8 cellular contexts compared by ENCODE assay signal in the genomic region with DNA sequence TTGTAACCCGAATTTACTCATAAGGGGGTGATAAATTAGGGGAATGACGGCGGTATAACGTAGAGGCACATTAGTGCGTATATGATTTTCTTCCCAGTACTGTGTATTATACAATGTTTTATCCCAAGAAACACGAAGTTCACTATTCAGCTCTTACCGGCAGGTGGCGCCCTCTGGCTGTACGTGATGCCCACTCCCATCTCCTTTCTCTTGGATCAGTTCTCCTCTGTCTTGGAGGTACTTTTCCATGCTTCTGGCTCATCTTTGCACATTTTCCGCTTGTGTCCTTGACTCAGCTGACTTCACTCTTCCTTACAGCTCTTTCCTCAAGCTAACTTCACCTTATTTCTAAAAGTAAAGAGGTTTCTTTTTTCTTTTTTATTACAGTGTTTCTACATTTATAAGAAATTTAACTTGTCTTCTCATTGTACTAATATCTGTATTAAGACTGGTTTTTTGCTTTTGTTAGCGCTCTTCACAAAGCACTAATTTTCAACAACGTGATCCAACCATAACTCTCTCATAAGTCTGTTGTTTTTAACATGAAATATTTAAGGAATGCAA. TPM values are rescaled to one million over a fixed set of nuclear protein-coding genes. Genes with fewer than 3 reads are reported as not detected.
A peak's percentile ranks its signal among the peaks of the same experiment; 100 is the strongest.
DNase-seq lines count a peak whose midpoint lies in the region; ATAC-seq and TF ChIP-seq lines count a peak whose summit lies in the region.

No MANE protein-coding gene starts in this region.

- H3K4me1 ChIP-seq in CD4-positive, CD25-positive, alpha-beta regulatory T cell (ENCODE audit: control insufficient read depth, insufficient read depth, low read length, poor library complexity, severe bottlenecking), result no peaks in the 10 kb centered on the region
- no peaks in the 10 kb centered on the region for H3K4me1 ChIP-seq in lung (ENCODE audit: control insufficient read depth in 2 of 2, insufficient read depth in 2 of 2, low read length in 2 of 2)

- peaks cover 24% of the 10 kb centered on the region for H3K27me3 Mint-ChIP-seq in CD4-positive, CD25-positive, alpha-beta regulatory T cell
- H3K27me3 Mint-ChIP-seq in HFFc6 (ENCODE audit: insufficient read depth), result peaks cover 7% of the 10 kb centered on the region

- peaks cover 0 to 4% (median 0%) of the 10 kb centered on the region in 4 donors for H3K4me1 Mint-ChIP-seq in CD4-positive, CD25-positive, alpha-beta regulatory T cell
- H3K4me1 Mint-ChIP-seq in HFFc6 (ENCODE audit: low read depth), result no peaks in the 10 kb centered on the region

- peak; percentile 94 for TF ChIP-seq CTCF in HFFc6 (IDR thresholded peaks at IDR 0.05)
- peak; percentile 80 for TF ChIP-seq CTCF in lung (IDR thresholded peaks at IDR 0.05; ENCODE audit: control extremely low read depth, extremely low read depth)

- no peak overlapping the region for H3K27ac Mint-ChIP-seq in CD4-positive, CD25-positive, alpha-beta regulatory T cell
- H3K27ac Mint-ChIP-seq in HFFc6, result no peak overlapping the region

- H3K36me3 Mint-ChIP-seq in CD4-positive, CD25-positive, alpha-beta regulatory T cell, result no peaks in the 10 kb centered on the region
- no peaks in the 10 kb centered on the region for H3K36me3 Mint-ChIP-seq in HFFc6 (ENCODE audit: low read depth)

- no peak overlapping the region for H3K4me3 ChIP-seq in CD4-positive, CD25-positive, alpha-beta regulatory T cell (ENCODE audit: low read depth, low read length)
- H3K4me3 ChIP-seq in lung, result no peak overlapping the region

- peaks cover 5% of the 10 kb centered on the region for H3K27me3 ChIP-seq in CD4-positive, CD25-positive, alpha-beta regulatory T cell (ENCODE audit: control insufficient read depth, insufficient read depth, low read length)
- H3K27me3 ChIP-seq in lung (ENCODE audit: control insufficient read depth, insufficient read depth), result no peaks in the 10 kb centered on the region

- ATAC-seq in CD4-positive, CD25-positive, alpha-beta regulatory T cell (ENCODE audit: low read depth in 2 of 2), result peak; percentile 52 to 56
- ATAC-seq in lung (ENCODE audit: insufficient read depth, low FRiP score) (peak; percentile 72), HG02852 (IDR thresholded peaks at IDR 0.05; ENCODE audit: unreplicated experiment) (no peak)

- H3K4me3 Mint-ChIP-seq in CD4-positive, CD25-positive, alpha-beta regulatory T cell, result no peak overlapping the region
- no peak overlapping the region for H3K4me3 Mint-ChIP-seq in HFFc6

- H3K36me3 ChIP-seq in CD4-positive, CD25-positive, alpha-beta regulatory T cell (ENCODE audit: control insufficient read depth, insufficient read depth, low read length), result no peaks in the 10 kb centered on the region
- no peaks in the 10 kb centered on the region for H3K36me3 ChIP-seq in lung (ENCODE audit: control insufficient read depth in 2 of 2, insufficient read depth in 2 of 2, low read length in 2 of 2)

- WGBS in lung, 2 donors, result 10% methylated on average over 12 of the region's 12 CpGs

- peaks cover 0 to 4% of the 10 kb centered on the region in 2 experiments for H3K9me3 ChIP-seq in CD4-positive, CD25-positive, alpha-beta regulatory T cell (ENCODE audit: control insufficient read depth in 2 of 2, low read length in 2 of 2)
- peaks cover 0 to 3% of the 10 kb centered on the region in 2 donors for H3K9me3 ChIP-seq in lung (ENCODE audit: control insufficient read depth in 2 of 2, insufficient read depth in 1 of 2, low read length in 1 of 2)

- DNase-seq in CD4-positive, CD25-positive, alpha-beta regulatory T cell, result peak; percentile 52 to 65 (median 56)
- peak; percentile 38 for DNase-seq in HFFc6
- DNase-seq in NCI-H460 (ENCODE audit: extremely low read depth, low read depth), result peak; percentile 70
- peak; percentile 55 to 60 for DNase-seq in activated CD4-positive, alpha-beta T cell treated with anti-CD3 and anti-CD28 coated beads, Interleukin-2, amount 50 U/mL, for 24 hours (ENCODE audit: low read depth in 1 of 2, low spot score in 1 of 2)
- peak; percentile 27 to 78 for DNase-seq in dermis microvascular lymphatic vessel endothelial cell (ENCODE audit: low read depth in 2 of 2)
- DNase-seq in lung (ENCODE audit: low spot score), result peak; percentile 80
- DNase-seq in stimulated activated CD8-positive, alpha-beta memory T cell treated with anti-CD3 and anti-CD28 coated beads, Interleukin-12 subunit alpha, Interleukin-12 subunit beta, amount 100 ng/mL, for 24 hours (ENCODE audit: extremely low read depth), result peak; percentile 44

- peaks cover 0 to 9% (median 2%) of the 10 kb centered on the region in 7 donors for H3K9me3 Mint-ChIP-seq in CD4-positive, CD25-positive, alpha-beta regulatory T cell
- no peaks in the 10 kb centered on the region for H3K9me3 Mint-ChIP-seq in HFFc6

- H3K27ac ChIP-seq in CD4-positive, CD25-positive, alpha-beta regulatory T cell (ENCODE audit: insufficient read depth, low read length, poor library complexity, severe bottlenecking), result no peak overlapping the region
- no peak overlapping the region for H3K27ac ChIP-seq in lung (ENCODE audit: low read depth in 1 of 2, low read length in 1 of 2)

RNA-seq across cellular contexts. Expression of a gene that starts 21.3 kb away (rescaled TPM):
- total RNA-seq in CD4-positive, CD25-positive, alpha-beta regulatory T cell, result not detected
- polyA plus RNA-seq in CD4-positive, CD25-positive, alpha-beta regulatory T cell, result 1 to 10 TPM in 1 of 4 donors, under 1 TPM in 2, not detected in 1; 0.21 to 1.0 (median 0.33) TPM
- total RNA-seq in HFFc6 (2021; fragmentation: NEBNext Ultra II Directional; extraction: Animal tissue kit (Norgen Biotek cat#: 25700)), result not detected
- total RNA-seq in NCI-H460 (2014; rRNA removed; shearing (Covaris generic)), result not detected in 2 replicates
- polyA plus RNA-seq in NCI-H460 (2014; cell fraction: nucleus; rRNA removed), result not detected in 2 replicates
- not detected in 2 replicates for total RNA-seq in dermis microvascular lymphatic vessel endothelial cell
- 10 to 100 TPM; 37.2 to 39.2 TPM for total RNA-seq in lung
- polyA plus RNA-seq in lung, result 10 to 100 TPM; 14.6 to 54.8 TPM

RNA-seq across cellular contexts. Expression of a gene that starts 21.7 kb away (rescaled TPM):
- total RNA-seq in CD4-positive, CD25-positive, alpha-beta regulatory T cell, result not detected
- under 1 TPM in 2 of 4 donors, not detected in 2; 0.24 TPM for polyA plus RNA-seq in CD4-positive, CD25-positive, alpha-beta regulatory T cell
- not detected for total RNA-seq in HFFc6 (2021; fragmentation: NEBNext Ultra II Directional; extraction: Animal tissue kit (Norgen Biotek cat#: 25700))
- 0.10 TPM in 1 of 2 replicates, not detected in the other for total RNA-seq in NCI-H460 (2014; rRNA removed; shearing (Covaris generic))
- not detected in 2 replicates for polyA plus RNA-seq in NCI-H460 (2014; cell fraction: nucleus; rRNA removed)
- total RNA-seq in dermis microvascular lymphatic vessel endothelial cell (not detected in 2 replicates), lung (10 to 100 TPM; 18.3 to 33.1 TPM)
- polyA plus RNA-seq in lung, result 10 to 100 TPM; 21.3 to 25.4 TPM

RNA-seq across cellular contexts. Expression of a gene that starts 41.6 kb away (rescaled TPM):
- 37.4 TPM for total RNA-seq in CD4-positive, CD25-positive, alpha-beta regulatory T cell
- polyA plus RNA-seq in CD4-positive, CD25-positive, alpha-beta regulatory T cell, result 100 to 1,000 TPM; 249 to 539 (median 320) TPM
- total RNA-seq in HFFc6 (2021; fragmentation: NEBNext Ultra II Directional; extraction: Animal tissue kit (Norgen Biotek cat#: 25700)), result not detected
- not detected in 2 replicates for total RNA-seq in NCI-H460 (2014; rRNA removed; shearing (Covaris generic))
- polyA plus RNA-seq in NCI-H460 (2014; cell fraction: nucleus; rRNA removed), result not detected in 2 replicates
- total RNA-seq in dermis microvascular lymphatic vessel endothelial cell (255 and 501 TPM in 2 replicates), lung (10 to 100 TPM; 24.8 to 27.3 TPM)
- 10 to 100 TPM; 47.9 to 60.6 TPM for polyA plus RNA-seq in lung

Comparison
In these comparisons a context has a peak if more than half of its experiments do, and no peak if none do; other contexts are left out.
1. RNA of a gene that starts 21.3 kb away (total RNA-seq): 37.2 to 39.2 TPM in lung; not detected in CD4-positive, CD25-positive, alpha-beta regulatory T cell (single experiment), not detected in HFFc6, not detected in NCI-H460 and not detected in dermis microvascular lymphatic vessel endothelial cell; every median in the first group is over 10 times any median in the second.
2. RNA of a gene that starts 21.7 kb away (total RNA-seq): 18.3 to 33.1 TPM in lung; 0.10 TPM in NCI-H460, not detected in CD4-positive, CD25-positive, alpha-beta regulatory T cell (single experiment), not detected in HFFc6 and not detected in dermis microvascular lymphatic vessel endothelial cell; every median in the first group is over 10 times any median in the second.
3. RNA of a gene that starts 41.6 kb away (total RNA-seq): 255 to 501 TPM in dermis microvascular lymphatic vessel endothelial cell, 37.4 TPM in CD4-positive, CD25-positive, alpha-beta regulatory T cell (single experiment) and 24.8 to 27.3 TPM in lung; not detected in HFFc6 and not detected in NCI-H460; every median in the first group is over 10 times any median in the second.
4. Peak in every context shown above with its lines, with median percentiles within 50 percentile points of each other: DNase-seq.